ENCODE assay signal across 4 cellular contexts in genomic region chr7:44030029-44030428, GRCh38. TPM values are rescaled to one million over a fixed set of nuclear protein-coding genes. Genes with fewer than 3 reads are reported as not detected.
"Had no signal": no experiment of that assay in that cellular context is flagged by ENCODE, and none has a peak within 500 bp of the region (broad histone marks: within the 10 kb centered on the region; RNA-seq: fewer than 3 reads in every experiment).

No MANE protein-coding gene starts in this region.

RNA-seq across cellular contexts. Expression of gene SPDYE1, which starts 32.3 kb away (rescaled TPM):
- total RNA-seq: HT-29, NCI-H460, Right ventricle myocardium inferior, SJCRH30 had no signal

RNA-seq across cellular contexts. Expression of gene PGAM2, which starts 35.3 kb away (rescaled TPM):
- total RNA-seq: NCI-H460, SJCRH30 had no signal
